ENCODE assay signal across 8 cellular contexts in genomic region chr3:25428003-25428861, GRCh38. TPM values are rescaled to one million over a fixed set of nuclear protein-coding genes. Genes with fewer than 3 reads are reported as not detected.
DNase-seq lines count a peak whose midpoint lies in the region; FAIRE-seq lines count a peak whose summit lies in the region.

TSS of gene RARB (plus strand) at chr3:25428263. CDS start at chr3:25428732, 469 bp downstream.

- no peaks in the 10 kb centered on the region for H3K36me3 ChIP-seq in BLaER1 treated with 17β-estradiol and CSF1 and Interleukin-3, amounts not matched to agents 10 nM and 100 nM
- H3K36me3 ChIP-seq in H7 (replicated peaks; ENCODE audit: control insufficient read depth, insufficient read depth, low read length), result no peaks in the 10 kb centered on the region

- DNase-seq in H7 (peak; percentile 73), NOMO-1 treated with dmso at 0.1 percent for 144 hours (lab: John Stamatoyannopoulos, UW; ENCODE audit: unreplicated experiment) (peak; percentile 71), kidney glomerular epithelial cell (lab: John Stamatoyannopoulos, UW) (peak; percentile 84), smooth muscle cell of the brain vasculature (ENCODE audit: low read depth, low spot score) (peak; percentile 91), NCI-H2107 treated with DMSO at 0.1 percent for 48 hours (lab: John Stamatoyannopoulos, UW; ENCODE audit: unreplicated experiment) (no peak), GM19239 (ENCODE audit: insufficient read length, low spot score) (no peak)

- intact Hi-C loops in dendritic cell treated with granulocyte-macrophage colony-stimulating factor and Interleukin-4, amounts not matched to agents 40 ng/mL and 50 ng/mL, for 4 days (cut with micrococcal nuclease), result no loop called here

- H3K36me3 Mint-ChIP-seq in dendritic cell treated with granulocyte-macrophage colony-stimulating factor and Interleukin-4, amounts not matched to agents 40 ng/mL and 50 ng/mL, for 4 days (ENCODE audit: low read depth), result no peaks in the 10 kb centered on the region

- peaks cover 35 to 52% (median 42%) of the 10 kb centered on the region in 11 experiments for H3K27me3 ChIP-seq in BLaER1 treated with 17β-estradiol and CSF1 and Interleukin-3, amounts not matched to agents 10 nM and 100 nM
- H3K27me3 ChIP-seq in H7 (ENCODE audit: control insufficient read depth, insufficient read depth, low read length), result peaks cover 2% of the 10 kb centered on the region; the same call in 1 of the 2 replicates

- peaks cover 0 to 6% (median 0%) of the 10 kb centered on the region in 11 experiments; a peak in 4 of 22 replicates for H3K9me3 ChIP-seq in BLaER1 treated with 17β-estradiol and CSF1 and Interleukin-3, amounts not matched to agents 10 nM and 100 nM (replicated peaks in 1 of 11)

- H3K27me3 Mint-ChIP-seq in dendritic cell treated with granulocyte-macrophage colony-stimulating factor and Interleukin-4, amounts not matched to agents 40 ng/mL and 50 ng/mL, for 4 days, result peaks cover 52% of the 10 kb centered on the region

- H3K9ac ChIP-seq in BLaER1 treated with 17β-estradiol and CSF1 and Interleukin-3, amounts not matched to agents 10 nM and 100 nM, result peak within 1 kb of the TSS in 3 of 11 experiments; percentile 10 to 13 (median 11); a peak in 2 of 22 replicates

- peaks cover 0 to 12% (median 5%) of the 10 kb centered on the region in 10 experiments; a peak in 5 of 20 replicates for H3K4me1 ChIP-seq in BLaER1 treated with 17β-estradiol and CSF1 and Interleukin-3, amounts not matched to agents 10 nM and 100 nM

- H3K4me2 ChIP-seq in BLaER1 treated with 17β-estradiol and CSF1 and Interleukin-3, amounts not matched to agents 10 nM and 100 nM, result peak within 1 kb of the TSS in 10 of 11 experiments; percentile 7 to 83 (median 52); a peak in 17 of 22 replicates

- H3K4me3 ChIP-seq in BLaER1 treated with 17β-estradiol and CSF1 and Interleukin-3, amounts not matched to agents 10 nM and 100 nM, result peak within 1 kb of the TSS in 6 of 10 experiments; percentile 20 to 64 (median 46); a peak in 11 of 20 replicates
- peak within 1 kb of the TSS; percentile 60 for H3K4me3 ChIP-seq in H7 (ENCODE audit: insufficient read depth, low read depth, low read length)

- H3K4me3 Mint-ChIP-seq in dendritic cell treated with granulocyte-macrophage colony-stimulating factor and Interleukin-4, amounts not matched to agents 40 ng/mL and 50 ng/mL, for 4 days, result peak within 1 kb of the TSS; percentile 52

- H4K20me1 ChIP-seq in BLaER1 treated with 17β-estradiol and CSF1 and Interleukin-3, amounts not matched to agents 10 nM and 100 nM, result no peaks in the 10 kb centered on the region

- H3K4me1 Mint-ChIP-seq in dendritic cell treated with granulocyte-macrophage colony-stimulating factor and Interleukin-4, amounts not matched to agents 40 ng/mL and 50 ng/mL, for 4 days (ENCODE audit: low read depth), result peaks cover 12% of the 10 kb centered on the region

- H3K9me3 Mint-ChIP-seq in dendritic cell treated with granulocyte-macrophage colony-stimulating factor and Interleukin-4, amounts not matched to agents 40 ng/mL and 50 ng/mL, for 4 days, result no peaks in the 10 kb centered on the region

- FAIRE-seq in GM19239 (lab: Jason Lieb, UNC), result no peak

- no peak within 1 kb of the TSS for H3K27ac Mint-ChIP-seq in dendritic cell treated with granulocyte-macrophage colony-stimulating factor and Interleukin-4, amounts not matched to agents 40 ng/mL and 50 ng/mL, for 4 days

- H3K27ac ChIP-seq in BLaER1 treated with 17β-estradiol and CSF1 and Interleukin-3, amounts not matched to agents 10 nM and 100 nM, result no peak within 1 kb of the TSS

RNA-seq across cellular contexts. Expression of gene RARB, which starts in this region (rescaled TPM):
- total RNA-seq in H7 (2014; rRNA removed; shearing (Covaris generic)), result 0.78 and 2.0 TPM in 2 replicates

Comparison
In these comparisons a context has a peak if more than half of its experiments do, and no peak if none do; other contexts are left out.
1. DNase-seq: peak in H7 (single experiment), NOMO-1 treated with dmso at 0.1 percent for 144 hours (single experiment), kidney glomerular epithelial cell (single experiment) and smooth muscle cell of the brain vasculature (single experiment); none in NCI-H2107 treated with DMSO at 0.1 percent for 48 hours (single experiment) and GM19239 (single experiment).